ENCODE assay signal across 9 cellular contexts in genomic region chr2:9355270-9355669, GRCh38.
"Had no signal": no experiment of that assay in that cellular context is flagged by ENCODE, and none has a peak within 500 bp of the region (broad histone marks: within the 10 kb centered on the region; RNA-seq: fewer than 3 reads in every experiment).

No MANE protein-coding gene starts in this region.

- H3K9me3 Mint-ChIP-seq: H9, HFFc6 had no signal

- H3K4me3 ChIP-seq: K562 had no signal

- H3K4me3 Mint-ChIP-seq: H9, HFFc6 had no signal

- H3K27ac Mint-ChIP-seq: HFFc6 had no signal

- FAIRE-seq: H54, HTR-8/SVneo, K562 had no signal

- DNase-seq: GOT3, H9, HCEC 1CT, HFFc6, IMR-90, KG1 had no signal
